In genomic region chr3:125150525-125151436, GRCh38 we compare ENCODE assay signal across 8 cellular contexts.
DNase-seq lines count a peak whose midpoint lies in the region; ATAC-seq and TF ChIP-seq lines count a peak whose summit lies in the region.

No MANE protein-coding gene starts in this region.

- H3K27ac ChIP-seq in Karpas-422 (ENCODE audit: low read length): peak overlapping the region; percentile 96
- no peak overlapping the region for H3K27ac ChIP-seq in neural progenitor cell

- peaks cover under 1% of the 10 kb centered on the region for H3K27me3 Mint-ChIP-seq in T-helper 17 cell
- H3K27me3 Mint-ChIP-seq in chondrocyte (ENCODE audit: low read depth): no peaks in the 10 kb centered on the region
- peaks cover 22% of the 10 kb centered on the region for H3K27me3 Mint-ChIP-seq in neural progenitor cell (ENCODE audit: insufficient read depth, low read depth)

- H3K4me3 ChIP-seq in GM06990 (replicated peaks; ENCODE audit: low read depth, low read length): no peak overlapping the region
- H3K4me3 ChIP-seq in Karpas-422 (ENCODE audit: low read length): no peak overlapping the region
- no peak overlapping the region for H3K4me3 ChIP-seq in neural progenitor cell

- H3K79me2 ChIP-seq in Karpas-422 (ENCODE audit: low read length) (no peaks in the 10 kb centered on the region), neural progenitor cell (ENCODE audit: low read depth) (no peaks in the 10 kb centered on the region)

- H3K4me1 Mint-ChIP-seq in T-helper 17 cell (peaks cover 7% of the 10 kb centered on the region), chondrocyte (ENCODE audit: low read depth) (peaks cover 58% of the 10 kb centered on the region), neural progenitor cell (peaks cover 45% of the 10 kb centered on the region)

- H3K27me3 ChIP-seq in GM06990 (replicated peaks; ENCODE audit: control insufficient read depth, insufficient read depth, low read length): no peaks in the 10 kb centered on the region
- H3K27me3 ChIP-seq in Karpas-422 (ENCODE audit: low read length): no peaks in the 10 kb centered on the region
- H3K27me3 ChIP-seq in neural progenitor cell: no peaks in the 10 kb centered on the region

- H3K9me3 Mint-ChIP-seq in chondrocyte (ENCODE audit: low read depth): no peaks in the 10 kb centered on the region
- H3K9me3 Mint-ChIP-seq in neural progenitor cell: no peaks in the 10 kb centered on the region

- ATAC-seq in T-helper 17 cell (peak; percentile 84), GM18868 (IDR thresholded peaks at IDR 0.05; ENCODE audit: unreplicated experiment) (no peak), GM21381 (IDR thresholded peaks at IDR 0.05; ENCODE audit: unreplicated experiment) (no peak), GM18870 (IDR thresholded peaks at IDR 0.05; ENCODE audit: unreplicated experiment) (no peak)

- H3K4me2 ChIP-seq in Karpas-422 (ENCODE audit: low read depth, low read length, poor library complexity, severe bottlenecking) (peak overlapping the region; percentile 74), neural progenitor cell (no peak overlapping the region)

- DNase-seq in GM06990 (ENCODE audit: extremely low read depth, insufficient read length) (no peak), Karpas-422 (peak; percentile 95), T-helper 17 cell (peak in 1 of 3 donors; percentile 37), chondrocyte (ENCODE audit: low spot score) (no peak), neural progenitor cell (ENCODE audit: low spot score) (peak; percentile 38)

- H3K4me1 ChIP-seq in Karpas-422 (ENCODE audit: low read length) (peaks cover 96% of the 10 kb centered on the region), neural progenitor cell (peaks cover 11% of the 10 kb centered on the region)

- H3F3A ChIP-seq in neural progenitor cell (ENCODE audit: low read depth): peaks cover 1% of the 10 kb centered on the region

- H3K36me3 Mint-ChIP-seq in T-helper 17 cell (ENCODE audit: low read depth): no peaks in the 10 kb centered on the region
- no peaks in the 10 kb centered on the region for H3K36me3 Mint-ChIP-seq in chondrocyte (ENCODE audit: low read depth)
- H3K36me3 Mint-ChIP-seq in neural progenitor cell: no peaks in the 10 kb centered on the region

- no peak overlapping the region for H2AFZ ChIP-seq in Karpas-422 (ENCODE audit: low read length)
- no peak overlapping the region for H2AFZ ChIP-seq in neural progenitor cell (replicated peaks)

- TF ChIP-seq CTCF in GM06990 (IDR thresholded peaks at IDR 0.05; ENCODE audit: insufficient read depth, low read length, poor library complexity, severe bottlenecking): peak; percentile 64
- TF ChIP-seq CTCF in chondrocyte (IDR thresholded peaks at IDR 0.05): peak; percentile 79
- peak; percentile 58 for TF ChIP-seq CTCF in neural progenitor cell (IDR thresholded peaks at IDR 0.05)

- no peak overlapping the region for H3K4me3 Mint-ChIP-seq in T-helper 17 cell
- peak overlapping the region; percentile 39 for H3K4me3 Mint-ChIP-seq in chondrocyte (ENCODE audit: unreplicated experiment)
- no peak overlapping the region for H3K4me3 Mint-ChIP-seq in neural progenitor cell

- no peaks in the 10 kb centered on the region for H3K9me2 ChIP-seq in Karpas-422 (replicated peaks; ENCODE audit: insufficient read depth, low read length)

- H4K20me1 ChIP-seq in Karpas-422 (ENCODE audit: insufficient read depth, low read depth, low read length) (no peaks in the 10 kb centered on the region), neural progenitor cell (ENCODE audit: low read depth) (no peaks in the 10 kb centered on the region)

- H3K9ac ChIP-seq in Karpas-422 (ENCODE audit: low read length): peak overlapping the region; percentile 80
- H3K9ac ChIP-seq in neural progenitor cell: no peak overlapping the region

- no peak overlapping the region for H3K27ac Mint-ChIP-seq in T-helper 17 cell
- peak overlapping the region; percentile 87 for H3K27ac Mint-ChIP-seq in chondrocyte (ENCODE audit: unreplicated experiment)
- no peak overlapping the region for H3K27ac Mint-ChIP-seq in neural progenitor cell

- H3K9me3 ChIP-seq in Karpas-422 (ENCODE audit: low read length) (no peaks in the 10 kb centered on the region), T-helper 17 cell (ENCODE audit: control insufficient read depth, low read length, poor library complexity, severe bottlenecking) (no peaks in the 10 kb centered on the region), neural progenitor cell (ENCODE audit: low read depth) (no peaks in the 10 kb centered on the region)

- H3K36me3 ChIP-seq in GM06990 (ENCODE audit: control insufficient read depth, insufficient read depth, low read length): no peaks in the 10 kb centered on the region
- no peaks in the 10 kb centered on the region for H3K36me3 ChIP-seq in Karpas-422 (ENCODE audit: insufficient read depth, low read length)
- no peaks in the 10 kb centered on the region for H3K36me3 ChIP-seq in neural progenitor cell

Comparison
In these comparisons a context has a peak if more than half of its experiments do, and no peak if none do; other contexts are left out.
1. DNase-seq: peak in Karpas-422 (single experiment) and neural progenitor cell (single experiment); none in GM06990 (single experiment) and chondrocyte (single experiment).
2. Peak in every context shown above with its lines, with median percentiles within 50 percentile points of each other: CTCF ChIP-seq.